8 cellular contexts compared by ENCODE assay signal in the genomic region with DNA sequence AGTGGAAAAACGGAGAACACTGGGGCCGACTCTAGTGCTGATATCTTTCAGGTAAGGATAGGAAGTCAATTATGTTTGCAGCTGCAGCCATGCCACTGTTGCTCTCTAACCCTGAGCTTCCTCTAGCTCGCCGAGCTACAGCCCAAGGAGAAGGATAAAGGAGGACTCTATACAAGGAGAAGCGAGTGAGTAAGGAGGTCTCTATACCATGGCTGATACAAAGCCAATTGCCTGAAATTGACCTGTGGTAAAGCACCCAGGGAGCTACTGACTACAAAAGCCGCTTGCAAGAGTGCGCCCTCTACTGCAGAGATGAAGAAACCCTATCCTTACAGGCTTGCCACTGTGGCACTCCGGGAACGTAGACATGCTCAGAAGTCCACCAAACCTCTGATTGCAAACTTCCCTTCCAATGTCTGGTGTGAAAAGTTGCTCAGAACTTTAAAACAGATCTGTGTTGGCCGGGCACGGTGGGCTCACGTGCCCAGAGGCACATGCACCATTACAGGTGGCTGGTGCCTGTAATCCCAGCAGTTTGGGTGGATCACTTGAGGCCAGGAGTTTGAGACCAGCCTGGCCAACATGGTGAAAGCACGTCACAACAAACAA. TPM values are rescaled to one million over a fixed set of nuclear protein-coding genes. Genes with fewer than 3 reads are reported as not detected.
DNase-seq lines count a peak whose midpoint lies in the region; TF ChIP-seq lines count a peak whose summit lies in the region.

No MANE protein-coding gene starts in this region.

- H3K4me1 ChIP-seq in HAP-1: peaks cover 5% of the 10 kb centered on the region

- H3K27me3 Mint-ChIP-seq in CD14-positive monocyte (ENCODE audit: low read depth in 3 of 3) (peaks cover 4 to 11% (median 4%) of the 10 kb centered on the region in 3 donors), endothelial cell (ENCODE audit: unreplicated experiment) (peaks cover 5% of the 10 kb centered on the region)
- H3K27me3 Mint-ChIP-seq in activated CD4-positive, alpha-beta T cell treated with anti-CD3 and anti-CD28 coated beads, Interleukin-2, amount 10 ng/mL, durations not matched to agents 7 days and 5 days: peaks cover 16% of the 10 kb centered on the region

- TF ChIP-seq CTCF in CD14-positive monocyte (IDR thresholded peaks at IDR 0.05) (peak; percentile 86), endothelial cell (IDR thresholded peaks at IDR 0.05; ENCODE audit: unreplicated experiment) (peak; percentile 55)

- H3K36me3 Mint-ChIP-seq in CD14-positive monocyte (no peaks in the 10 kb centered on the region), endothelial cell (ENCODE audit: low read depth, unreplicated experiment) (no peaks in the 10 kb centered on the region)
- no peaks in the 10 kb centered on the region for H3K36me3 Mint-ChIP-seq in activated CD4-positive, alpha-beta T cell treated with anti-CD3 and anti-CD28 coated beads, Interleukin-2, amount 10 ng/mL, durations not matched to agents 7 days and 5 days (ENCODE audit: low read depth)

- no peaks in the 10 kb centered on the region for H3K9me3 Mint-ChIP-seq in CD14-positive monocyte
- no peaks in the 10 kb centered on the region for H3K9me3 Mint-ChIP-seq in activated CD4-positive, alpha-beta T cell treated with anti-CD3 and anti-CD28 coated beads, Interleukin-2, amount 10 ng/mL, durations not matched to agents 7 days and 5 days
- no peaks in the 10 kb centered on the region for H3K9me3 Mint-ChIP-seq in endothelial cell (ENCODE audit: unreplicated experiment)

- POLR2A ChIA-PET in activated CD4-positive, alpha-beta T cell treated with anti-CD3 and anti-CD28 coated beads, Interleukin-2, amount 10 ng/mL, durations not matched to agents 7 days and 5 days (lab: Charles Lee): no interaction called here

- CTCF ChIA-PET in activated CD4-positive, alpha-beta T cell treated with anti-CD3 and anti-CD28 coated beads, Interleukin-2, amount 10 ng/mL, durations not matched to agents 7 days and 5 days (lab: Charles Lee): interaction anchor here (0.6 to 2.4 kb wide), 11 partner anchors 9 to 605 kb away, joined by 3 to 13 read pairs (median 4); partner anchors contain the start of gene POLDIP2

- no peaks in the 10 kb centered on the region for H3K9me3 ChIP-seq in HAP-1

- intact Hi-C loops in CD14-positive monocyte (cut with micrococcal nuclease): loop anchor here in 1 of 2 donors (10.0 kb wide), 1 partner anchor 182 kb away; no protein-coding TSS in a partner anchor
- intact Hi-C loops in posterior vena cava (cut with DNase I): no loop called here

- peaks cover 6% of the 10 kb centered on the region for H3K4me1 Mint-ChIP-seq in CD14-positive monocyte
- H3K4me1 Mint-ChIP-seq in activated CD4-positive, alpha-beta T cell treated with anti-CD3 and anti-CD28 coated beads, Interleukin-2, amount 10 ng/mL, durations not matched to agents 7 days and 5 days: no peaks in the 10 kb centered on the region
- peaks cover 2% of the 10 kb centered on the region for H3K4me1 Mint-ChIP-seq in endothelial cell (ENCODE audit: unreplicated experiment)

- no peaks in the 10 kb centered on the region for H3K27me3 ChIP-seq in HAP-1 (ENCODE audit: low read depth)

- H3K27ac Mint-ChIP-seq in CD14-positive monocyte (no peak overlapping the region), endothelial cell (ENCODE audit: unreplicated experiment) (peak overlapping the region; percentile 27)
- no peak overlapping the region for H3K27ac Mint-ChIP-seq in activated CD4-positive, alpha-beta T cell treated with anti-CD3 and anti-CD28 coated beads, Interleukin-2, amount 10 ng/mL, durations not matched to agents 7 days and 5 days

- DNase-seq in CD14-positive monocyte (ENCODE audit: low spot score) (peak; percentile 54), HAP-1 (ENCODE audit: low spot score in 2 of 2) (peak; percentile 79), NCI-H446 treated with DMSO at 0.1 percent for 48 hours (lab: John Stamatoyannopoulos, UW) (peak; percentile 45), endothelial cell (ENCODE audit: low spot score) (peak; percentile 61), myocyte (ENCODE audit: low read depth) (peak; percentile 56), superior temporal gyrus (ENCODE audit: extremely low spot score) (peak; percentile 38), posterior vena cava (ENCODE audit: low spot score) (no peak)
- DNase-seq in activated CD4-positive, alpha-beta T cell treated with anti-CD3 and anti-CD28 coated beads, Interleukin-2, amount 10 ng/mL, durations not matched to agents 7 days and 5 days: peak; percentile 74

- in situ Hi-C loops in HAP-1 (cut with MboI; ENCODE audit: low sequenced_read_pairs): loop anchor here (25.0 kb wide), 1 partner anchor 380 kb away; the partner anchor contains the start of gene NLK

- H3K4me3 Mint-ChIP-seq in CD14-positive monocyte (no peak overlapping the region), endothelial cell (ENCODE audit: unreplicated experiment) (no peak overlapping the region)
- no peak overlapping the region for H3K4me3 Mint-ChIP-seq in activated CD4-positive, alpha-beta T cell treated with anti-CD3 and anti-CD28 coated beads, Interleukin-2, amount 10 ng/mL, durations not matched to agents 7 days and 5 days

- H3K4me3 ChIP-seq in HAP-1: no peak overlapping the region

- no peaks in the 10 kb centered on the region for H3K36me3 ChIP-seq in HAP-1 (replicated peaks)

RNA-seq across cellular contexts. Expression of gene SLC46A1, which starts 10.8 kb away (rescaled TPM):
- polyA plus RNA-seq in CD14-positive monocyte: 1 to 10 TPM; 1.5 to 1.7 TPM
- total RNA-seq in activated CD4-positive, alpha-beta T cell treated with anti-CD3 and anti-CD28 coated beads, Interleukin-2, amount 10 ng/mL, durations not matched to agents 7 days and 5 days: 1 to 10 TPM in 1 of 2 experiments, under 1 TPM in 1; 0.74 to 1.5 TPM
- 5.3 TPM for total RNA-seq in endothelial cell (ENCODE audit: unreplicated experiment)
- total RNA-seq in myocyte: 1.8 and 3.2 TPM in 2 replicates
- polyA plus RNA-seq in myocyte (2012): 3.6 TPM
- total RNA-seq in posterior vena cava: 10 to 100 TPM in 1 of 2 donors, 1 to 10 TPM in 1; 6.0 to 10.6 TPM

RNA-seq across cellular contexts. Expression of gene SARM1, which starts 45.3 kb away (rescaled TPM):
- under 1 TPM; 0.78 to 0.90 TPM for polyA plus RNA-seq in CD14-positive monocyte
- 10 to 100 TPM; 17.7 to 20.4 TPM for total RNA-seq in activated CD4-positive, alpha-beta T cell treated with anti-CD3 and anti-CD28 coated beads, Interleukin-2, amount 10 ng/mL, durations not matched to agents 7 days and 5 days
- total RNA-seq in endothelial cell (ENCODE audit: unreplicated experiment): 5.8 TPM
- total RNA-seq in myocyte: 8.6 and 13.9 TPM in 2 replicates
- polyA plus RNA-seq in myocyte (2012): 9.7 TPM
- total RNA-seq in posterior vena cava: 10 to 100 TPM; 15.0 to 16.1 TPM

RNA-seq across cellular contexts. Expression of gene VTN, which starts 46.7 kb away (rescaled TPM):
- not detected for polyA plus RNA-seq in CD14-positive monocyte
- total RNA-seq in activated CD4-positive, alpha-beta T cell treated with anti-CD3 and anti-CD28 coated beads, Interleukin-2, amount 10 ng/mL, durations not matched to agents 7 days and 5 days: under 1 TPM; 0.08 to 0.12 TPM
- total RNA-seq in endothelial cell (ENCODE audit: unreplicated experiment) (not detected), myocyte (0.21 and 0.26 TPM in 2 replicates), posterior vena cava (1 to 10 TPM; 1.8 to 5.4 TPM)
- 0.38 TPM for polyA plus RNA-seq in myocyte (2012)

RNA-seq across cellular contexts. Expression of gene SEBOX, which starts 51.8 kb away (rescaled TPM):
- polyA plus RNA-seq in CD14-positive monocyte: not detected
- not detected for total RNA-seq in activated CD4-positive, alpha-beta T cell treated with anti-CD3 and anti-CD28 coated beads, Interleukin-2, amount 10 ng/mL, durations not matched to agents 7 days and 5 days
- not detected for total RNA-seq in endothelial cell (ENCODE audit: unreplicated experiment)
- total RNA-seq in myocyte: not detected in 2 replicates
- polyA plus RNA-seq in myocyte (2012): not detected
- total RNA-seq in posterior vena cava: not detected

RNA-seq across cellular contexts. Expression of gene SLC13A2, which starts 56.6 kb away (rescaled TPM):
- not detected for polyA plus RNA-seq in CD14-positive monocyte
- not detected for total RNA-seq in activated CD4-positive, alpha-beta T cell treated with anti-CD3 and anti-CD28 coated beads, Interleukin-2, amount 10 ng/mL, durations not matched to agents 7 days and 5 days
- not detected for total RNA-seq in endothelial cell (ENCODE audit: unreplicated experiment)
- total RNA-seq in myocyte: not detected in 2 replicates
- not detected for polyA plus RNA-seq in myocyte (2012)
- total RNA-seq in posterior vena cava: under 1 TPM in 1 of 2 donors, not detected in 1; 0.14 TPM
